Comparison of ENCODE assay signal across 1 cellular context in genomic region chr17:32316653-32317052, GRCh38. TPM values are rescaled to one million over a fixed set of nuclear protein-coding genes. Genes with fewer than 3 reads are reported as not detected.
"Had no signal": no experiment of that assay in that cellular context is flagged by ENCODE, and none has a peak within 500 bp of the region (broad histone marks: within the 10 kb centered on the region; RNA-seq: fewer than 3 reads in every experiment).

No MANE protein-coding gene starts in this region.

RNA-seq across cellular contexts. Expression of gene RHBDL3, which starts 51.0 kb away (rescaled TPM):
- total RNA-seq: HT-29 had no signal
